In genomic region chr9:112750111-112750766, GRCh38 we compare ENCODE assay signal across 8 cellular contexts. TPM values are rescaled to one million over a fixed set of nuclear protein-coding genes. Genes with fewer than 3 reads are reported as not detected.
DNase-seq lines count a peak whose midpoint lies in the region; ATAC-seq and TF ChIP-seq lines count a peak whose summit lies in the region.

SNX30 (plus strand) TSS chr9:112750760; CDS start chr9:112751002, 242 bp downstream.

- intact Hi-C loops in lower lobe of right lung (cut with DNase I): loop anchor here (10.0 kb wide), 1 partner anchor 85 kb away; no protein-coding TSS in a partner anchor

- peak; percentile 69 for ATAC-seq in HG03442 (IDR thresholded peaks at IDR 0.05; ENCODE audit: unreplicated experiment)
- peak; percentile 62 for ATAC-seq in activated CD8-positive, alpha-beta T cell treated with anti-CD3 and anti-CD28 coated beads, Interleukin-2, amount 10 ng/mL, durations not matched to agents 7 days and 5 days
- peak; percentile 91 to 97 for ATAC-seq in lower lobe of right lung

- H3K4me1 ChIP-seq in lower lobe of right lung: peaks cover 44% of the 10 kb centered on the region

- H3K36me3 ChIP-seq in lower lobe of right lung: peaks cover 6% of the 10 kb centered on the region

- peaks cover 66% of the 10 kb centered on the region for H3K4me1 Mint-ChIP-seq in activated CD8-positive, alpha-beta T cell treated with anti-CD3 and anti-CD28 coated beads, Interleukin-2, amount 10 ng/mL, durations not matched to agents 7 days and 5 days (ENCODE audit: low read depth)

- CTCF ChIA-PET in activated CD8-positive, alpha-beta T cell treated with anti-CD3 and anti-CD28 coated beads, Interleukin-2, amount 10 ng/mL, durations not matched to agents 7 days and 5 days (lab: Charles Lee): interaction anchor here (0.9 to 3.5 kb wide), 4 partner anchors 15 to 152 kb away, joined by 3 to 22 read pairs (median 8); partner anchors contain the start of gene INIP

- H3K4me3 ChIP-seq in lower lobe of right lung: peak within 1 kb of the TSS; percentile 99

- no peaks in the 10 kb centered on the region for H3K9me3 Mint-ChIP-seq in activated CD8-positive, alpha-beta T cell treated with anti-CD3 and anti-CD28 coated beads, Interleukin-2, amount 10 ng/mL, durations not matched to agents 7 days and 5 days (ENCODE audit: insufficient read depth)

- TF ChIP-seq CTCF in C4-2B (conservative IDR thresholded peaks at IDR 0.05): no peak; the same call in 1 of the 2 replicates
- TF ChIP-seq CTCF in lower lobe of right lung (IDR thresholded peaks at IDR 0.05): no peak

- no peaks in the 10 kb centered on the region for H3K9me3 ChIP-seq in lower lobe of right lung

- H3K27me3 Mint-ChIP-seq in activated CD8-positive, alpha-beta T cell treated with anti-CD3 and anti-CD28 coated beads, Interleukin-2, amount 10 ng/mL, durations not matched to agents 7 days and 5 days (ENCODE audit: low read depth): no peaks in the 10 kb centered on the region

- H3K27me3 ChIP-seq in lower lobe of right lung (ENCODE audit: low read depth): no peaks in the 10 kb centered on the region

- peaks cover 3% of the 10 kb centered on the region for H3K36me3 Mint-ChIP-seq in activated CD8-positive, alpha-beta T cell treated with anti-CD3 and anti-CD28 coated beads, Interleukin-2, amount 10 ng/mL, durations not matched to agents 7 days and 5 days (ENCODE audit: low read depth)

- POLR2A ChIA-PET in activated CD8-positive, alpha-beta T cell treated with anti-CD3 and anti-CD28 coated beads, Interleukin-2, amount 10 ng/mL, durations not matched to agents 7 days and 5 days (lab: Charles Lee): interaction anchor here (0.6 to 1.9 kb wide), 2 partner anchors 32 to 95 kb away, joined by 3 to 9 read pairs; partner anchors contain the start of gene INIP

- H3K27ac ChIP-seq in C4-2B (peak within 1 kb of the TSS; percentile 81), lower lobe of right lung (peak within 1 kb of the TSS; percentile 92)

- peak within 1 kb of the TSS; percentile 88 for H3K27ac Mint-ChIP-seq in activated CD8-positive, alpha-beta T cell treated with anti-CD3 and anti-CD28 coated beads, Interleukin-2, amount 10 ng/mL, durations not matched to agents 7 days and 5 days

- H3K4me3 Mint-ChIP-seq in activated CD8-positive, alpha-beta T cell treated with anti-CD3 and anti-CD28 coated beads, Interleukin-2, amount 10 ng/mL, durations not matched to agents 7 days and 5 days: peak within 1 kb of the TSS; percentile 77

- DNase-seq in GM19240 (ENCODE audit: insufficient read length, low spot score): peak; percentile 77
- DNase-seq in NCI-H748 treated with DMSO at 0.1 percent for 48 hours (lab: John Stamatoyannopoulos, UW): peak; percentile 76
- DNase-seq in activated CD8-positive, alpha-beta T cell treated with anti-CD3 and anti-CD28 coated beads, Interleukin-2, amount 10 ng/mL, durations not matched to agents 7 days and 5 days: peak; percentile 83
- peak; percentile 91 for DNase-seq in ecto neural progenitor cell (ENCODE audit: low spot score)
- DNase-seq in lower lobe of right lung: peak; percentile 94
- DNase-seq in stimulated activated CD4-positive, alpha-beta T cell treated with anti-CD3 and anti-CD28 coated beads, TNF-alpha, amount 100 ng/mL, for 1 hour (ENCODE audit: low read depth in 3 of 3, low spot score in 1 of 3): peak; percentile 40 to 68 (median 67)

RNA-seq across cellular contexts. Expression of gene SNX30, which starts in this region (rescaled TPM):
- 1 to 10 TPM; 5.5 to 7.2 TPM for total RNA-seq in activated CD8-positive, alpha-beta T cell treated with anti-CD3 and anti-CD28 coated beads, Interleukin-2, amount 10 ng/mL, durations not matched to agents 7 days and 5 days
- 67.5 TPM for total RNA-seq in lower lobe of right lung

Comparison
In these comparisons a context has a peak if more than half of its experiments do, and no peak if none do; other contexts are left out.
1. Peak in every context shown above with its lines: DNase-seq, ATAC-seq, H3K4me3 ChIP-seq and H3K27ac ChIP-seq.